13 cellular contexts compared by ENCODE assay signal in the genomic region with DNA sequence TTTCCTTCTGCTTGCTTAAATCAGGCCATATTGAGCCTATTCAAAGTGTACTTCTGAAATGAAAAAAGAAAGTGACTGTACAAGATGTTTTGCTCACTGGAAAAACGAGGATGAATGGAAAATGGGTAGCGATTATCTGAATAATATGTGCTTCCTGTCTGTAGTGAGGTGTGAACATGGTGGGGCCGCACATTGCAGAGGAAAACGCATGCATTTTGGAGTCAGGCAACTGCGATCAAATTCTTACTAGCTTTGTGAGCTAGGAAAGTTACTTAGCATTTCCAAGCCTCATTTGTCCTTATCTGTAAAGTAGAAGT.
DNase-seq lines count a peak whose midpoint lies in the region; ATAC-seq and TF ChIP-seq lines count a peak whose summit lies in the region.
"Had no signal": no experiment of that assay in that cellular context is flagged by ENCODE, and none has a peak within 500 bp of the region (broad histone marks: within the 10 kb centered on the region; RNA-seq: fewer than 3 reads in every experiment).

No MANE protein-coding gene starts in this region.

- H3K27ac ChIP-seq in left ventricle myocardium inferior (replicated peaks) = no peak overlapping the region
- no peak overlapping the region for H3K27ac ChIP-seq in OCI-LY3 (ENCODE audit: low read length)
- H3K27ac ChIP-seq: C4-2B, KMS-11 had no signal

- H3K27me3 ChIP-seq in left ventricle myocardium inferior (ENCODE audit: low read depth) (peaks cover 29% of the 10 kb centered on the region), OCI-LY3 (ENCODE audit: low read depth, low read length) (0 out of 2 replicates have a peak, but pooled peaks cover 10% of the 10 kb centered on the region)

- intact Hi-C loops in left ventricle myocardium inferior (cut with micrococcal nuclease) (loop anchor here (5.0 kb wide), 1 partner anchor 100 kb away; no protein-coding TSS in a partner anchor), Right ventricle myocardium inferior (cut with DNase I) (loop anchor here (1.0 to 10.0 kb wide), 2 partner anchors 98 to 438 kb away; no protein-coding TSS in a partner anchor)

- H3K9me3 ChIP-seq in left ventricle myocardium inferior (replicated peaks) (peaks cover 10% of the 10 kb centered on the region), OCI-LY3 (ENCODE audit: insufficient read depth, low read length) (no peaks in the 10 kb centered on the region)
- H3K9me3 ChIP-seq: Caco-2 had no signal

- TF ChIP-seq CTCF in left ventricle myocardium inferior (IDR thresholded peaks at IDR 0.05; ENCODE audit: borderline replicate concordance) (peak; percentile 2), OCI-LY3 (IDR thresholded peaks at IDR 0.05; ENCODE audit: low read depth, low read length) (no peak), endothelial cell (IDR thresholded peaks at IDR 0.05; ENCODE audit: unreplicated experiment) (peak; percentile 22)

- no peak for DNase-seq in left ventricle myocardium inferior
- DNase-seq in Right ventricle myocardium inferior (ENCODE audit: missing footprints) = no peak
- DNase-seq in endothelial cell (ENCODE audit: low spot score) = no peak
- DNase-seq in stimulated activated naive B cell treated with anti-CD40 and anti-IgM and Interleukin-4, amounts not matched to agents 10 μg/mL and 1 μg/mL and 100 μg/mL, for 72 hours = no peak
- no peak for DNase-seq in GM03348 (ENCODE audit: low spot score)
- no peak for DNase-seq in NAMALWA (ENCODE audit: low spot score)
- DNase-seq in NCI-H1105 treated with DMSO at 0.1 percent for 48 hours (lab: John Stamatoyannopoulos, UW) = no peak

- 0 out of 2 replicates have a peak overlapping the region, but pooled peaks have one; percentile 54 for H2AFZ ChIP-seq in OCI-LY3 (ENCODE audit: low read depth, low read length)

- no peaks in the 10 kb centered on the region for H3K4me1 Mint-ChIP-seq in endothelial cell (ENCODE audit: unreplicated experiment)
- peaks cover 2 to 6% of the 10 kb centered on the region in 2 donors for H3K4me1 Mint-ChIP-seq in stimulated activated naive B cell treated with anti-CD40 and anti-IgM and Interleukin-4, amounts not matched to agents 10 μg/mL and 1 μg/mL and 100 μg/mL, for 72 hours
- H3K4me1 Mint-ChIP-seq: GM23338 had no signal

- no peaks in the 10 kb centered on the region for H3K79me2 ChIP-seq in OCI-LY3 (ENCODE audit: low read length)

- H3K36me3 ChIP-seq in left ventricle myocardium inferior = no peaks in the 10 kb centered on the region
- no peaks in the 10 kb centered on the region for H3K36me3 ChIP-seq in OCI-LY3 (replicated peaks; ENCODE audit: low read depth, low read length)
- H3K36me3 ChIP-seq: HAP-1 had no signal

- H3K9ac ChIP-seq in OCI-LY3 (ENCODE audit: low read length) = no peak overlapping the region
- H3K9ac ChIP-seq: KMS-11 had no signal

- H3K4me3 ChIP-seq in left ventricle myocardium inferior (no peak overlapping the region), OCI-LY3 (ENCODE audit: low read length) (no peak overlapping the region)
- H3K4me3 ChIP-seq: GM23338, HAP-1 had no signal

- H4K20me1 ChIP-seq in OCI-LY3 (ENCODE audit: insufficient read depth, low read length) = no peaks in the 10 kb centered on the region

- no peak overlapping the region for H3K27ac Mint-ChIP-seq in endothelial cell (ENCODE audit: unreplicated experiment)
- H3K27ac Mint-ChIP-seq in stimulated activated naive B cell treated with anti-CD40 and anti-IgM and Interleukin-4, amounts not matched to agents 10 μg/mL and 1 μg/mL and 100 μg/mL, for 72 hours = peak overlapping the region; percentile 56
- H3K27ac Mint-ChIP-seq: GM23338 had no signal

- H3K4me1 ChIP-seq in left ventricle myocardium inferior (peaks cover 3% of the 10 kb centered on the region), OCI-LY3 (ENCODE audit: low read length) (peaks cover 2% of the 10 kb centered on the region; the same call in 1 of the 2 replicates)
- H3K4me1 ChIP-seq: Caco-2, HAP-1 had no signal

- no peak for ATAC-seq in Right ventricle myocardium inferior
- no peak for ATAC-seq in stimulated activated naive B cell treated with anti-CD40 and anti-IgM and Interleukin-4, amounts not matched to agents 10 μg/mL and 1 μg/mL and 100 μg/mL, for 72 hours (replicated peaks)

- H3K4me2 ChIP-seq in OCI-LY3 (ENCODE audit: low read length) = no peak overlapping the region
- H3K4me2 ChIP-seq: GM23338, KMS-11 had no signal

- no peak overlapping the region for H3K4me3 Mint-ChIP-seq in endothelial cell (ENCODE audit: unreplicated experiment)
- no peak overlapping the region for H3K4me3 Mint-ChIP-seq in stimulated activated naive B cell treated with anti-CD40 and anti-IgM and Interleukin-4, amounts not matched to agents 10 μg/mL and 1 μg/mL and 100 μg/mL, for 72 hours
- H3K4me3 Mint-ChIP-seq: GM23338 had no signal

- no peaks in the 10 kb centered on the region for H3K9me3 Mint-ChIP-seq in endothelial cell (ENCODE audit: unreplicated experiment)
- H3K9me3 Mint-ChIP-seq in stimulated activated naive B cell treated with anti-CD40 and anti-IgM and Interleukin-4, amounts not matched to agents 10 μg/mL and 1 μg/mL and 100 μg/mL, for 72 hours = peaks cover 3 to 5% of the 10 kb centered on the region in 2 donors

- no peaks in the 10 kb centered on the region for H3K27me3 Mint-ChIP-seq in endothelial cell (ENCODE audit: unreplicated experiment)
- peaks cover 25 to 51% of the 10 kb centered on the region in 2 donors for H3K27me3 Mint-ChIP-seq in stimulated activated naive B cell treated with anti-CD40 and anti-IgM and Interleukin-4, amounts not matched to agents 10 μg/mL and 1 μg/mL and 100 μg/mL, for 72 hours

- no peaks in the 10 kb centered on the region for H3K36me3 Mint-ChIP-seq in endothelial cell (ENCODE audit: low read depth, unreplicated experiment)
- H3K36me3 Mint-ChIP-seq in stimulated activated naive B cell treated with anti-CD40 and anti-IgM and Interleukin-4, amounts not matched to agents 10 μg/mL and 1 μg/mL and 100 μg/mL, for 72 hours = peaks cover 2 to 3% of the 10 kb centered on the region in 2 donors
